Comparison of ENCODE assay signal across 22 cellular contexts in genomic region chr16:12575288-12575687, GRCh38.
DNase-seq lines count a peak whose midpoint lies in the region; ATAC-seq lines count a peak whose summit lies in the region.
"Had no signal": no experiment of that assay in that cellular context is flagged by ENCODE, and none has a peak within 500 bp of the region (broad histone marks: within the 10 kb centered on the region; RNA-seq: fewer than 3 reads in every experiment).

No MANE protein-coding gene starts in this region.

- H3K36me3 Mint-ChIP-seq in activated T-cell treated with anti-CD3 and anti-CD28 coated beads, Interleukin-2, amount 50 U/mL, for 4 hours (ENCODE audit: insufficient read depth), result no peaks in the 10 kb centered on the region

- no peaks in the 10 kb centered on the region for H3K9me3 Mint-ChIP-seq in activated T-cell treated with anti-CD3 and anti-CD28 coated beads, Interleukin-2, amount 50 U/mL, for 4 hours
- H3K9me3 Mint-ChIP-seq: activated B cell treated with CpG ODN at 0.5 μM for 24 hours; CD4-positive, CD25-positive, alpha-beta regulatory T cell; central memory CD8-positive, alpha-beta T cell had no signal

- ATAC-seq in GM19023 (IDR thresholded peaks at IDR 0.05; ENCODE audit: unreplicated experiment), result no peak
- no peak for ATAC-seq in activated T-cell treated with anti-CD3 and anti-CD28 coated beads, Interleukin-2, amount 50 U/mL, for 4 hours
- ATAC-seq in GM18520 (IDR thresholded peaks at IDR 0.05; ENCODE audit: unreplicated experiment), result no peak
- ATAC-seq: HCT116, left cardiac atrium, pancreas, right cardiac atrium had no signal

- H3K4me1 Mint-ChIP-seq in activated T-cell treated with anti-CD3 and anti-CD28 coated beads, Interleukin-2, amount 50 U/mL, for 4 hours (ENCODE audit: low read depth), result peaks cover 5% of the 10 kb centered on the region
- H3K4me1 Mint-ChIP-seq: central memory CD8-positive, alpha-beta T cell had no signal

- H3K4me3 Mint-ChIP-seq in activated T-cell treated with anti-CD3 and anti-CD28 coated beads, Interleukin-2, amount 50 U/mL, for 4 hours, result no peak overlapping the region
- H3K4me3 Mint-ChIP-seq: activated B cell treated with CpG ODN at 0.5 μM for 24 hours; CD4-positive, CD25-positive, alpha-beta regulatory T cell; central memory CD8-positive, alpha-beta T cell had no signal

- DNase-seq in NCI-H187 treated with DMSO at 0.1 percent for 48 hours (lab: John Stamatoyannopoulos, UW), result peak; percentile 7
- no peak for DNase-seq in NCI-H187 (lab: John Stamatoyannopoulos, UW)
- peak; percentile 72 for DNase-seq in NCI-H1092 treated with DMSO at 0.1 percent for 48 hours (lab: John Stamatoyannopoulos, UW)
- peak; percentile 55 for DNase-seq in NCI-H2171 treated with DMSO at 0.1 percent for 48 hours (lab: John Stamatoyannopoulos, UW)
- peak; percentile 22 for DNase-seq in retina
- DNase-seq in activated T-cell treated with anti-CD3 and anti-CD28 coated beads, Interleukin-2, amount 50 U/mL, for 4 hours, result no peak
- DNase-seq: 8988T; activated B cell treated with CpG ODN at 0.5 μM for 24 hours; activated CD4-positive, alpha-beta T cell treated with anti-CD3 and anti-CD28 coated beads, Interleukin-2, amount 50 U/mL, for 1 hour; activated T-cell treated with anti-CD3 and anti-CD28 coated beads, Interleukin-2, amount 50 U/mL, for 48 hours; CD4-positive, CD25-positive, alpha-beta regulatory T cell; left cardiac atrium; NCI-H2029 treated with DMSO at 0.1 percent for 48 hours; SHP77; stimulated activated naive CD4-positive, alpha-beta T cell treated with Interleukin-2 at 50 U/mL for 16 hours; testis had no signal

- H3K27me3 Mint-ChIP-seq in activated T-cell treated with anti-CD3 and anti-CD28 coated beads, Interleukin-2, amount 50 U/mL, for 4 hours (ENCODE audit: low read depth), result peaks cover 2% of the 10 kb centered on the region
- H3K27me3 Mint-ChIP-seq: activated B cell treated with CpG ODN at 0.5 μM for 24 hours had no signal

Comparison
In these comparisons a context has a peak if more than half of its experiments do, and no peak if none do; other contexts are left out.
1. DNase-seq: peak in NCI-H187 treated with DMSO at 0.1 percent for 48 hours (single experiment), NCI-H1092 treated with DMSO at 0.1 percent for 48 hours (single experiment), NCI-H2171 treated with DMSO at 0.1 percent for 48 hours (single experiment) and retina (single experiment); none in NCI-H187 (0 of 2) and activated T-cell treated with anti-CD3 and anti-CD28 coated beads, Interleukin-2, amount 50 U/mL, for 4 hours (single experiment).